Comparison of ENCODE assay signal across 11 cellular contexts in genomic region chr9:69157751-69158466, GRCh38. TPM values are rescaled to one million over a fixed set of nuclear protein-coding genes. Genes with fewer than 3 reads are reported as not detected.
DNase-seq lines count a peak whose midpoint lies in the region; ATAC-seq and TF ChIP-seq lines count a peak whose summit lies in the region.
"Had no signal": no experiment of that assay in that cellular context is flagged by ENCODE, and none has a peak within 500 bp of the region (broad histone marks: within the 10 kb centered on the region; RNA-seq: fewer than 3 reads in every experiment).

No MANE protein-coding gene starts in this region.

- H4K8ac ChIP-seq in H9 (replicated peaks; ENCODE audit: insufficient read length, low read depth, low read length): no peak overlapping the region

- H2BK120ac ChIP-seq in H9 (ENCODE audit: low read depth, low read length, poor library complexity, severe bottlenecking): no peak overlapping the region

- no peaks in the 10 kb centered on the region for H4K20me1 ChIP-seq in H9 (ENCODE audit: control insufficient read depth, insufficient read depth, insufficient read length)

- H3K23ac ChIP-seq in H9 (ENCODE audit: insufficient read length, low read depth, low read length): no peak overlapping the region

- no peak for ATAC-seq in HG02588 (IDR thresholded peaks at IDR 0.05; ENCODE audit: unreplicated experiment)
- ATAC-seq: left colon had no signal

- no peak overlapping the region for H3K14ac ChIP-seq in H9 (ENCODE audit: insufficient read depth, low read length)

- peak; percentile 36; the same call in 1 of the 2 replicates for TF ChIP-seq CTCF in BJ (IDR thresholded peaks at IDR 0.05; ENCODE audit: insufficient read depth, low read depth, low read length)
- peak; percentile 61 for TF ChIP-seq CTCF in H9 (conservative IDR thresholded peaks at IDR 0.05)
- TF ChIP-seq CTCF in GM10248 (IDR thresholded peaks at IDR 0.05; ENCODE audit: control extremely low read depth, extremely low read depth, low read depth, missing control alignments): no peak

- no peak overlapping the region for H2AK5ac ChIP-seq in H9 (ENCODE audit: insufficient read length, low read length)

- no peak overlapping the region for H3K4me2 ChIP-seq in H9 (ENCODE audit: insufficient read depth, insufficient read length, low read length)

- H3K27me3 ChIP-seq in BJ (ENCODE audit: control insufficient read depth, insufficient read depth, low read length): no peaks in the 10 kb centered on the region
- no peaks in the 10 kb centered on the region for H3K27me3 ChIP-seq in H9 (ENCODE audit: insufficient read depth, low read length)
- H3K27me3 ChIP-seq in adipocyte (replicated peaks; ENCODE audit: control insufficient read depth, insufficient read depth, low read length): no peaks in the 10 kb centered on the region

- H2BK15ac ChIP-seq in H9 (ENCODE audit: low read depth, low read length): no peak overlapping the region

- no peaks in the 10 kb centered on the region; the same call in 1 of the 2 replicates for H3K79me2 ChIP-seq in H9 (ENCODE audit: insufficient read depth, low read length)

- H3K9me3 ChIP-seq in H9 (ENCODE audit: control insufficient read depth, low read depth, low read length): no peaks in the 10 kb centered on the region
- H3K9me3 ChIP-seq in adipocyte (ENCODE audit: control insufficient read depth, low read length): no peaks in the 10 kb centered on the region

- no CpG with 5 or more reads among the region's 8 CpGs for WGBS in H9 (ENCODE audit: extremely low coverage, insufficient read length, low lambda C conversion rate)

- no peaks in the 10 kb centered on the region for H3K36me3 ChIP-seq in BJ (ENCODE audit: control insufficient read depth, insufficient read depth, low read length)
- no peaks in the 10 kb centered on the region for H3K36me3 ChIP-seq in adipocyte (ENCODE audit: control insufficient read depth, insufficient read depth, low read length, severe bottlenecking)

- no peak overlapping the region for H2BK5ac ChIP-seq in H9 (ENCODE audit: insufficient read length, low read length)

- H3K4ac ChIP-seq in H9 (ENCODE audit: low read depth, low read length): no peak overlapping the region

- H3K27ac Mint-ChIP-seq in H9: peak overlapping the region in 1 of 3 experiments; percentile 44; a peak in 2 of 7 replicates

- H4K91ac ChIP-seq in H9 (ENCODE audit: insufficient read length, low read depth, low read length): no peak overlapping the region

- H3K9ac ChIP-seq in H9 (ENCODE audit: extremely low read depth, insufficient read length, low read length): no peak overlapping the region
- H3K9ac ChIP-seq in adipocyte (ENCODE audit: low read length): no peak overlapping the region

- H2BK12ac ChIP-seq in H9 (ENCODE audit: insufficient read length, low read depth, low read length): no peak overlapping the region

- no peak overlapping the region for H2AFZ ChIP-seq in H9 (ENCODE audit: low read length)

- H3K4me3 Mint-ChIP-seq in H9: no peak overlapping the region

- H3K4me3 ChIP-seq in BJ (ENCODE audit: low read depth, low read length) (no peak overlapping the region), adipocyte (ENCODE audit: low read length) (no peak overlapping the region)

- peaks cover 22 to 36% (median 30%) of the 10 kb centered on the region in 3 experiments for H3K36me3 Mint-ChIP-seq in H9 (ENCODE audit: insufficient read depth in 1 of 3, low read depth in 3 of 3)

- no peak overlapping the region for H3K56ac ChIP-seq in H9 (ENCODE audit: insufficient read length, low read depth, low read length)

- CTCF ChIA-PET in BJ (lab: Yijun Ruan, JAX): interaction anchor here (0.7 to 2.0 kb wide), 8 partner anchors 9 to 108 kb away, joined by 3 to 5 read pairs (median 4); no protein-coding TSS in a partner anchor
- CTCF ChIA-PET in GM10248 (lab: Yijun Ruan, JAX): interaction anchor here (0.7 to 1.9 kb wide), 10 partner anchors 11 to 264 kb away, joined by 3 to 10 read pairs (median 4); partner anchors contain the start of gene FXN

- no peak overlapping the region for H3K18ac ChIP-seq in H9 (ENCODE audit: insufficient read length, low read depth, low read length)

- H3K9me3 Mint-ChIP-seq in H9: peaks cover 3% of the 10 kb centered on the region in 2 experiments; a peak in 3 of 5 replicates

- no peak overlapping the region for H3T11ph ChIP-seq in H9 (ENCODE audit: low read length)

- peaks cover 7% of the 10 kb centered on the region for H3K79me1 ChIP-seq in H9 (ENCODE audit: insufficient read depth, low read depth, low read length, poor library complexity, severe bottlenecking)

- H3K23me2 ChIP-seq in H9 (ENCODE audit: insufficient read length, low read depth, low read length, poor library complexity, severe bottlenecking): no peaks in the 10 kb centered on the region

- no peak overlapping the region for H3K27ac ChIP-seq in H9 (ENCODE audit: insufficient read length, low read depth, low read length)

- peaks cover 14 to 25% of the 10 kb centered on the region in 2 experiments for H3K4me1 Mint-ChIP-seq in H9

- H2BK20ac ChIP-seq in H9 (ENCODE audit: low read depth, low read length, poor library complexity, severe bottlenecking): no peak overlapping the region

- no peak overlapping the region for H4K5ac ChIP-seq in H9 (ENCODE audit: insufficient read length, low read depth, low read length)

- POLR2A ChIA-PET in BJ (lab: Charles Lee) (interaction anchor here (0.9 kb wide), 1 partner anchor 18 kb away, joined by 4 read pairs; no protein-coding TSS in a partner anchor), GM10248 (lab: Yijun Ruan, JAX) (no interaction called here)

- DNase-seq in BJ (ENCODE audit: low read depth): peak; percentile 45
- peak; percentile 21 for DNase-seq in H9
- DNase-seq in adipocyte (ENCODE audit: low read depth): peak; percentile 71
- peak; percentile 22 for DNase-seq in kidney glomerular epithelial cell (lab: John Stamatoyannopoulos, UW)
- no peak for DNase-seq in medulla oblongata (ENCODE audit: extremely low spot score)
- no peak for DNase-seq in GM10248 (ENCODE audit: extremely low spot score)
- no peak for DNase-seq in NCI-H1105 treated with DMSO at 0.1 percent for 48 hours (lab: John Stamatoyannopoulos, UW)
- DNase-seq: activated T-cell treated with anti-CD3 and anti-CD28 coated beads, Interleukin-2, amount 50 U/mL, for 1 hour; NCI-H1436 treated with DMSO at 0.1 percent for 48 hours had no signal

- no peaks in the 10 kb centered on the region for H3K27me3 Mint-ChIP-seq in H9 (ENCODE audit: low read depth)

- H3K4me1 ChIP-seq in H9 (ENCODE audit: insufficient read depth, low read length) (no peaks in the 10 kb centered on the region; the same call in 1 of the 2 replicates), adipocyte (ENCODE audit: control insufficient read depth, insufficient read depth, low read length) (no peaks in the 10 kb centered on the region)

RNA-seq across cellular contexts. Expression of gene TJP2, which starts 16.2 kb away (rescaled TPM):
- polyA plus RNA-seq in BJ (2011; rRNA removed): 5.5 and 5.6 TPM in 2 replicates
- polyA minus RNA-seq in BJ (2011; rRNA and poly(A)+ RNA removed): 5.9 and 6.0 TPM in 2 replicates
- total RNA-seq in H9 (2021): 130 and 133 TPM in 2 replicates

Comparison
In these comparisons a context has a peak if more than half of its experiments do, and no peak if none do; other contexts are left out.
1. DNase-seq: peak in BJ (single experiment), H9 (single experiment), adipocyte (single experiment) and kidney glomerular epithelial cell (single experiment); none in medulla oblongata (single experiment), GM10248 (single experiment) and NCI-H1105 treated with DMSO at 0.1 percent for 48 hours (single experiment).